Comparison of ENCODE assay signal across 25 cellular contexts in genomic region chrX:140022482-140022881, GRCh38. TPM values are rescaled to one million over a fixed set of nuclear protein-coding genes. Genes with fewer than 3 reads are reported as not detected.
DNase-seq lines count a peak whose midpoint lies in the region; FAIRE-seq and TF ChIP-seq lines count a peak whose summit lies in the region.
"Had no signal": no experiment of that assay in that cellular context is flagged by ENCODE, and none has a peak within 500 bp of the region (broad histone marks: within the 10 kb centered on the region; RNA-seq: fewer than 3 reads in every experiment).

No MANE protein-coding gene starts in this region.

- no peaks in the 10 kb centered on the region for H3K36me3 Mint-ChIP-seq in astrocyte (ENCODE audit: low read depth, unreplicated experiment)
- H3K36me3 Mint-ChIP-seq: CD14-positive monocyte; CD8-positive, alpha-beta memory T cell had no signal

- H3K4me1 ChIP-seq in astrocyte (ENCODE audit: insufficient read depth, low read length), result no peaks in the 10 kb centered on the region
- H3K4me1 ChIP-seq in osteoblast (ENCODE audit: insufficient read depth, low read length), result no peaks in the 10 kb centered on the region
- H3K4me1 ChIP-seq: BE2C; BLaER1 treated with 17β-estradiol and CSF1 and Interleukin-3, amounts not matched to agents 10 nM and 100 nM had no signal

- peak; percentile 26 for FAIRE-seq in astrocyte (lab: Jason Lieb, UNC)
- FAIRE-seq: A204.1, D721Med, GM12891, GM18507, H1 had no signal

- H3K4me3 ChIP-seq in astrocyte (ENCODE audit: insufficient read depth, low read depth, low read length) (no peak overlapping the region), osteoblast (ENCODE audit: insufficient read depth, low read length) (no peak overlapping the region)
- H3K4me3 ChIP-seq: BLaER1 treated with 17β-estradiol and CSF1 and Interleukin-3, amounts not matched to agents 10 nM and 100 nM; GM23248 had no signal

- H3K36me3 ChIP-seq in astrocyte (ENCODE audit: insufficient read depth, low read length) (no peaks in the 10 kb centered on the region), osteoblast (ENCODE audit: insufficient read depth, low read length) (no peaks in the 10 kb centered on the region)
- H3K36me3 ChIP-seq: BE2C; BLaER1 treated with 17β-estradiol and CSF1 and Interleukin-3, amounts not matched to agents 10 nM and 100 nM had no signal

- H3K4me2 ChIP-seq in astrocyte (ENCODE audit: low read length), result no peak overlapping the region
- no peak overlapping the region for H3K4me2 ChIP-seq in osteoblast (ENCODE audit: insufficient read depth, low read length)
- H3K4me2 ChIP-seq: BLaER1 treated with 17β-estradiol and CSF1 and Interleukin-3, amounts not matched to agents 10 nM and 100 nM had no signal

- no peaks in the 10 kb centered on the region for H3K27me3 Mint-ChIP-seq in astrocyte (ENCODE audit: low read depth, unreplicated experiment)
- H3K27me3 Mint-ChIP-seq: CD4-positive, alpha-beta T cell; CD8-positive, alpha-beta memory T cell had no signal

- peak; percentile 4 for DNase-seq in DMS53 (lab: John Stamatoyannopoulos, UW)
- DNase-seq in DMS53 treated with DMSO at 0.1 percent for 48 hours (lab: John Stamatoyannopoulos, UW; ENCODE audit: unreplicated experiment), result no peak
- DNase-seq in astrocyte (ENCODE audit: low read depth), result no peak
- peak; percentile 19 for DNase-seq in renal cortical epithelial cell (ENCODE audit: low read depth)
- no peak for DNase-seq in dermis blood vessel endothelial cell
- no peak for DNase-seq in osteoblast (ENCODE audit: insufficient read length, low spot score, missing footprints)
- DNase-seq: AML-193; BE2C; CD4-positive, alpha-beta T cell; CD8-positive, alpha-beta memory T cell; DMS 273 treated with DMSO at 0.1 percent for 48 hours; GF-D8; GM23248; H7; HCEC 1CT had no signal

- no peaks in the 10 kb centered on the region for H3K79me2 ChIP-seq in astrocyte (ENCODE audit: insufficient read depth, low read length)
- no peaks in the 10 kb centered on the region for H3K79me2 ChIP-seq in osteoblast (ENCODE audit: insufficient read depth, low read length)

- no peaks in the 10 kb centered on the region for H3K9me3 ChIP-seq in astrocyte (ENCODE audit: insufficient read depth, low read depth, low read length)
- H3K9me3 ChIP-seq in osteoblast (ENCODE audit: low read depth, low read length), result no peaks in the 10 kb centered on the region
- H3K9me3 ChIP-seq: BE2C had no signal

- H3K27me3 ChIP-seq in astrocyte (ENCODE audit: insufficient read depth, low read length) (no peaks in the 10 kb centered on the region), osteoblast (ENCODE audit: insufficient read depth, low read length) (no peaks in the 10 kb centered on the region)
- H3K27me3 ChIP-seq: BE2C had no signal

- H3K4me1 Mint-ChIP-seq in astrocyte (ENCODE audit: low read depth, unreplicated experiment), result no peaks in the 10 kb centered on the region
- H3K4me1 Mint-ChIP-seq: CD14-positive monocyte; CD8-positive, alpha-beta memory T cell had no signal

- H2AFZ ChIP-seq in astrocyte (ENCODE audit: low read depth, low read length) (no peak overlapping the region), osteoblast (ENCODE audit: low read length) (no peak overlapping the region)
- H2AFZ ChIP-seq: GM23248 had no signal

- no peaks in the 10 kb centered on the region for H3K9me3 Mint-ChIP-seq in astrocyte (ENCODE audit: unreplicated experiment)
- H3K9me3 Mint-ChIP-seq: CD4-positive, alpha-beta T cell; CD8-positive, alpha-beta memory T cell had no signal

- no peak overlapping the region for H3K4me3 Mint-ChIP-seq in astrocyte (ENCODE audit: unreplicated experiment)
- H3K4me3 Mint-ChIP-seq: CD14-positive monocyte; CD4-positive, alpha-beta T cell; CD8-positive, alpha-beta memory T cell had no signal

- H4K20me1 ChIP-seq in astrocyte (ENCODE audit: insufficient read depth, low read length), result no peaks in the 10 kb centered on the region
- no peaks in the 10 kb centered on the region for H4K20me1 ChIP-seq in osteoblast (ENCODE audit: insufficient read depth, low read length)
- H4K20me1 ChIP-seq: BLaER1 treated with 17β-estradiol and CSF1 and Interleukin-3, amounts not matched to agents 10 nM and 100 nM had no signal

- H3K9ac ChIP-seq in astrocyte (ENCODE audit: low read length), result no peak overlapping the region
- H3K9ac ChIP-seq: BLaER1 treated with 17β-estradiol and CSF1 and Interleukin-3, amounts not matched to agents 10 nM and 100 nM; GM23248 had no signal

- H3K27ac ChIP-seq in astrocyte (ENCODE audit: low read depth, low read length), result no peak overlapping the region
- no peak overlapping the region for H3K27ac ChIP-seq in osteoblast (ENCODE audit: low read depth, low read length)
- H3K27ac ChIP-seq: 22Rv1; BLaER1 treated with 17β-estradiol and CSF1 and Interleukin-3, amounts not matched to agents 10 nM and 100 nM; GM23248 had no signal

- H3K27ac Mint-ChIP-seq in astrocyte (ENCODE audit: unreplicated experiment), result no peak overlapping the region
- H3K27ac Mint-ChIP-seq: CD4-positive, alpha-beta T cell; CD8-positive, alpha-beta memory T cell had no signal

- TF ChIP-seq CTCF in astrocyte (IDR thresholded peaks at IDR 0.05; ENCODE audit: insufficient read depth, low read depth, low read length) (no peak), osteoblast (IDR thresholded peaks at IDR 0.05; ENCODE audit: extremely low read depth, low read depth, low read length) (no peak)

RNA-seq across cellular contexts. Expression of gene CXorf66, which starts 57.2 kb away (rescaled TPM):
- total RNA-seq in astrocyte (not detected in 2 replicates), renal cortical epithelial cell (not detected in 2 replicates), dermis blood vessel endothelial cell (not detected in 2 replicates), osteoblast (not detected in 2 replicates)
- total RNA-seq: CD4-positive, alpha-beta T cell; CD8-positive, alpha-beta memory T cell; Daoy; G401; GM23248; H1; H7 had no signal

Comparison
In these comparisons a context has a peak if more than half of its experiments do, and no peak if none do; other contexts are left out.
1. DNase-seq: peak in DMS53 (single experiment) and renal cortical epithelial cell (single experiment); none in DMS53 treated with DMSO at 0.1 percent for 48 hours (single experiment), astrocyte (single experiment), dermis blood vessel endothelial cell (single experiment) and osteoblast (single experiment).